Comparison of ENCODE assay signal across 22 cellular contexts in genomic region chr16:61909074-61909473, GRCh38.
"Had no signal": no experiment of that assay in that cellular context is flagged by ENCODE, and none has a peak within 500 bp of the region (broad histone marks: within the 10 kb centered on the region; RNA-seq: fewer than 3 reads in every experiment).

No MANE protein-coding gene starts in this region.

- H3K9me3 ChIP-seq: adrenal gland, Peyer's patch had no signal

- H3K27ac ChIP-seq: adrenal gland, Peyer's patch had no signal

- H3K36me3 ChIP-seq: adrenal gland, Peyer's patch had no signal

- H3K4me3 ChIP-seq: adrenal gland, Peyer's patch had no signal

- H3K27me3 ChIP-seq: adrenal gland, Peyer's patch had no signal

- H3K4me1 ChIP-seq: adrenal gland, Peyer's patch had no signal

- ATAC-seq: activated CD4-positive, CD25-positive, alpha-beta regulatory T cell treated with anti-CD3 and anti-CD28 coated beads, Interleukin-2, amount 50 U/mL, for 24 hours; activated CD8-positive, alpha-beta T cell treated with anti-CD3 and anti-CD28 coated beads for 36 hours; activated T-cell treated with anti-CD3 and anti-CD28 coated beads, Interleukin-2, amount 50 U/mL, for 72 hours had no signal

- DNase-seq: activated CD4-positive, alpha-beta T cell treated with anti-CD3 and anti-CD28 coated beads for 4 hours; activated CD8-positive, alpha-beta memory T cell treated with anti-CD3 and anti-CD28 coated beads, Interleukin-2, amount 50 U/mL, for 4 hours; activated CD8-positive, alpha-beta T cell treated with anti-CD3 and anti-CD28 coated beads for 36 hours; activated naive CD4-positive, alpha-beta T cell treated with anti-CD3 and anti-CD28 coated beads, Interleukin-2, amount 50 U/mL, for 16 hours; activated naive CD8-positive, alpha-beta T cell treated with anti-CD3 and anti-CD28 coated beads, Interleukin-2, amount 10 ng/mL, durations not matched to agents 7 days and 5 days; activated T-cell treated with anti-CD3 and anti-CD28 coated beads, Interleukin-2, amount 50 U/mL, for 72 hours; adrenal gland; anterior cingulate cortex; Kasumi-1; KBM-7; NCI-H1048; NCI-H1417; NCI-H1694; NCI-H2029; NCI-H2107; NCI-H2171 treated with DMSO at 0.1 percent for 48 hours; NCI-H226; NCI-H526 treated with DMSO at 0.1 percent for 48 hours; NCI-H82; Peyer's patch; SHP77 treated with DMSO at 0.1 percent for 48 hours had no signal
